ENCODE assay signal across 25 cellular contexts in genomic region chr13:94224670-94225069, GRCh38.
"Had no signal": no experiment of that assay in that cellular context is flagged by ENCODE, and none has a peak within 500 bp of the region (broad histone marks: within the 10 kb centered on the region; RNA-seq: fewer than 3 reads in every experiment).

No MANE protein-coding gene starts in this region.

- H3K4me3 ChIP-seq: hepatocyte, left ventricle myocardium inferior, pancreas, psoas muscle, right atrium auricular region, upper lobe of right lung had no signal

- H3K4me3 Mint-ChIP-seq: activated naive CD4-positive, alpha-beta T cell treated with anti-CD3 and anti-CD28 coated beads, Interleukin-2, amount 50 U/mL, for 24 hours; brain; natural killer cell had no signal

- H3K27me3 ChIP-seq: hepatocyte, pancreas, right atrium auricular region, upper lobe of right lung had no signal

- H3K36me3 ChIP-seq: left ventricle myocardium inferior, pancreas, right atrium auricular region, upper lobe of right lung had no signal

- H3K36me3 Mint-ChIP-seq: activated naive CD4-positive, alpha-beta T cell treated with anti-CD3 and anti-CD28 coated beads, Interleukin-2, amount 50 U/mL, for 24 hours; brain; natural killer cell had no signal

- H2AFZ ChIP-seq: hepatocyte had no signal

- H3K27ac Mint-ChIP-seq: activated naive CD4-positive, alpha-beta T cell treated with anti-CD3 and anti-CD28 coated beads, Interleukin-2, amount 50 U/mL, for 24 hours; brain; natural killer cell had no signal

- H3K9me3 Mint-ChIP-seq: activated naive CD4-positive, alpha-beta T cell treated with anti-CD3 and anti-CD28 coated beads, Interleukin-2, amount 50 U/mL, for 24 hours; brain; natural killer cell had no signal

- H3K4me2 ChIP-seq: hepatocyte had no signal

- H3K27me3 Mint-ChIP-seq: brain had no signal

- DNase-seq: activated CD4-positive, alpha-beta T cell treated with anti-CD3 and anti-CD28 coated beads, Interleukin-2, amount 50 U/mL, for 1 hour; activated CD4-positive, CD25-positive, alpha-beta regulatory T cell treated with anti-CD3 and anti-CD28 coated beads, Interleukin-2, amount 50 U/mL, for 72 hours; activated gamma-delta T cell treated with Interleukin-2 at 50 U/mL for 16 hours; activated T-cell treated with anti-CD3 and anti-CD28 coated beads, Interleukin-2, amount 50 U/mL, for 1 hour; anterior cingulate cortex; central memory CD4-positive, alpha-beta T cell; dermis blood vessel endothelial cell; effector CD8-positive, alpha-beta T cell; foreskin melanocyte; glutamatergic neuron; kidney glomerular epithelial cell; left ventricle myocardium inferior; midbrain; natural killer cell; pancreas; psoas muscle; stimulated activated CD4-positive, alpha-beta T cell treated with anti-CD3 and anti-CD28 coated beads, Interleukin-12 subunit alpha, Interleukin-12 subunit beta, amount 100 ng/mL, for 4 hours; stimulated activated CD4-positive, alpha-beta T cell treated with anti-CD3 and anti-CD28 coated beads, Interleukin-4, amount 100 ng/mL, for 4 hours; stimulated activated naive CD8-positive, alpha-beta T cell treated with anti-CD3 and anti-CD28 coated beads, Interleukin-15, Interleukin-2, amounts not matched to agents 100 U/mL and 50 U/mL, for 24 hours; upper lobe of right lung had no signal

- H3K4me1 Mint-ChIP-seq: activated naive CD4-positive, alpha-beta T cell treated with anti-CD3 and anti-CD28 coated beads, Interleukin-2, amount 50 U/mL, for 24 hours; natural killer cell had no signal

- H3K4me1 ChIP-seq: left ventricle myocardium inferior, pancreas, psoas muscle, right atrium auricular region, upper lobe of right lung had no signal

- H3K79me2 ChIP-seq: hepatocyte had no signal

- H3K9me3 ChIP-seq: left ventricle myocardium inferior, pancreas, psoas muscle, right atrium auricular region, upper lobe of right lung had no signal

- H3K27ac ChIP-seq: hepatocyte, left ventricle myocardium inferior, pancreas, psoas muscle, right atrium auricular region, upper lobe of right lung, VCaP had no signal
